In genomic region chr12:26938660-26939185, GRCh38 we compare ENCODE assay signal across 8 cellular contexts. TPM values are rescaled to one million over a fixed set of nuclear protein-coding genes. Genes with fewer than 3 reads are reported as not detected.
A peak's percentile ranks its signal among the peaks of the same experiment; 100 is the strongest.
DNase-seq lines count a peak whose midpoint lies in the region; ATAC-seq, FAIRE-seq and TF ChIP-seq lines count a peak whose summit lies in the region.

No MANE protein-coding gene starts in this region.

- ATAC-seq in HG03045 (IDR thresholded peaks at IDR 0.05; ENCODE audit: unreplicated experiment) (peak; percentile 21), Panc1 (peak; percentile 47)

- peak overlapping the region; percentile 42 for H3K4me2 ChIP-seq in mesendoderm (ENCODE audit: low read length)

- peak overlapping the region; percentile 98 for H3K27ac ChIP-seq in Panc1 (ENCODE audit: low read length)
- H3K27ac ChIP-seq in colonic mucosa: peak overlapping the region; percentile 96
- peak overlapping the region; percentile 53 for H3K27ac ChIP-seq in mesendoderm (ENCODE audit: low read depth, low read length)

- H3K4ac ChIP-seq in mesendoderm (ENCODE audit: low read depth, low read length): peak overlapping the region; percentile 5

- no peak overlapping the region for H2BK5ac ChIP-seq in mesendoderm (ENCODE audit: low read length)

- in situ Hi-C loops in Panc1 (cut with HindIII; ENCODE audit: low pct_unique_long_range_greater_than_20kb, low sequenced_read_pairs): no loop called here

- no peak overlapping the region for H4K5ac ChIP-seq in mesendoderm (ENCODE audit: low read length)

- TF ChIP-seq CTCF in Panc1 (IDR thresholded peaks at IDR 0.05) (no peak), colonic mucosa (IDR thresholded peaks at IDR 0.05) (no peak)

- no TSS peak for BruUV-seq in Panc1 (replicated peaks; lab: Mats Ljungman, UMichigan)

- H3K56ac ChIP-seq in mesendoderm (ENCODE audit: low read length): peak overlapping the region; percentile 78

- H3K9me3 ChIP-seq in Panc1 (ENCODE audit: control insufficient read depth, insufficient read depth, low read depth, low read length) (no peaks in the 10 kb centered on the region), colonic mucosa (no peaks in the 10 kb centered on the region)

- H3K79me1 ChIP-seq in mesendoderm (ENCODE audit: low read length): peaks cover 3% of the 10 kb centered on the region

- CTCF ChIA-PET in Panc1 (lab: Charles Lee): interaction anchor here (0.6 kb wide), 1 partner anchor 76 kb away, joined by 3 read pairs; no protein-coding TSS in a partner anchor

- H3K4me1 ChIP-seq in Panc1 (ENCODE audit: control insufficient read depth, insufficient read depth, low read length) (peaks cover 40% of the 10 kb centered on the region), colonic mucosa (no peaks in the 10 kb centered on the region), mesendoderm (ENCODE audit: control insufficient read depth, low read depth, low read length) (no peaks in the 10 kb centered on the region)

- DNase-seq in stimulated activated CD4-positive, alpha-beta T cell treated with anti-CD3 and anti-CD28 coated beads, Interleukin-2, amount 100 ng/mL, for 48 hours: peak; percentile 10 to 21
- no peak for DNase-seq in stimulated activated CD4-positive, alpha-beta T cell treated with anti-CD3 and anti-CD28 coated beads, Interleukin-4, amount 100 ng/mL, for 1 hour
- DNase-seq in Panc1 (ENCODE audit: low read depth, low spot score) (no peak), colonic mucosa (peak; percentile 45), mesendoderm (peak; percentile 55), urothelium cell line (ENCODE audit: low spot score) (peak; percentile 30), SIG-M5 treated with dmso at 0.1 percent for 504 hours (lab: John Stamatoyannopoulos, UW; ENCODE audit: unreplicated experiment) (no peak)

- H3K27me3 ChIP-seq in Panc1 (ENCODE audit: control insufficient read depth, insufficient read depth, low read length): no peaks in the 10 kb centered on the region
- H3K27me3 ChIP-seq in colonic mucosa: no peaks in the 10 kb centered on the region
- H3K27me3 ChIP-seq in mesendoderm (ENCODE audit: insufficient read depth, low read length, poor library complexity): no peaks in the 10 kb centered on the region

- FAIRE-seq in urothelium cell line (lab: Jason Lieb, UNC): no peak

- no peak overlapping the region for H2BK120ac ChIP-seq in mesendoderm (ENCODE audit: low read depth, low read length)

- H3K18ac ChIP-seq in mesendoderm (ENCODE audit: low read length): peak overlapping the region; percentile 42

- peak overlapping the region; percentile 98 for H3K4me3 ChIP-seq in Panc1 (ENCODE audit: low read depth in 2 of 2, low read length in 2 of 2)
- peak overlapping the region; percentile 87 for H3K4me3 ChIP-seq in colonic mucosa
- H3K4me3 ChIP-seq in mesendoderm (ENCODE audit: low read length): peak overlapping the region; percentile 60

- no peak overlapping the region for H4K8ac ChIP-seq in mesendoderm (ENCODE audit: low read depth, low read length)

- H3K36me3 ChIP-seq in Panc1 (ENCODE audit: control insufficient read depth, insufficient read depth, low read length) (peaks cover 4% of the 10 kb centered on the region; the same call in 1 of the 2 replicates), colonic mucosa (no peaks in the 10 kb centered on the region), mesendoderm (ENCODE audit: control insufficient read depth, insufficient read depth, low read length) (no peaks in the 10 kb centered on the region)

- H3K9ac ChIP-seq in colonic mucosa (ENCODE audit: low read depth in 2 of 2, low read length in 2 of 2): peak overlapping the region; percentile 95 to 98
- H3K9ac ChIP-seq in mesendoderm (ENCODE audit: low read length): peak overlapping the region; percentile 80

- POLR2A ChIA-PET in Panc1 (lab: Charles Lee): no interaction called here

- no peak overlapping the region for H2AK5ac ChIP-seq in mesendoderm (ENCODE audit: low read length)

- WGBS in mesendoderm (ENCODE audit: extremely low coverage, insufficient coverage, low lambda C conversion rate): no CpG with 5 or more reads among the region's 32 CpGs

- intact Hi-C loops in Panc1 (cut with micrococcal nuclease; ENCODE audit: unreplicated experiment) (loop anchor here (5.0 kb wide), 1 partner anchor 74 kb away; the partner anchor contains the start of gene TM7SF3), colonic mucosa (cut with DNase I) (no loop called here)

- no peak overlapping the region for H3K23ac ChIP-seq in mesendoderm (ENCODE audit: low read length)

- no peak overlapping the region for H2BK15ac ChIP-seq in mesendoderm (replicated peaks; ENCODE audit: low read depth)

- peaks cover 19% of the 10 kb centered on the region for H3K79me2 ChIP-seq in mesendoderm (ENCODE audit: control insufficient read depth, insufficient read depth, low read length)

RNA-seq across cellular contexts. Expression of gene FGFR1OP2, which starts 0.5 kb away (rescaled TPM):
- total RNA-seq in Panc1 (2021; ENCODE audit: unreplicated experiment): 60.1 TPM
- polyA plus RNA-seq in Panc1 (2012; ENCODE audit: insufficient read length): 42.6 TPM
- total RNA-seq in colonic mucosa: 10 to 100 TPM; 26.4 to 31.1 TPM
- 26.2 TPM for polyA plus RNA-seq in mesendoderm (2013, experiment 1 of 2)
- polyA plus RNA-seq in mesendoderm (2013, experiment 2 of 2): 26.0 TPM

RNA-seq across cellular contexts. Expression of gene INTS13, which starts 0.9 kb away (rescaled TPM):
- total RNA-seq in Panc1 (2021; ENCODE audit: unreplicated experiment) (55.9 TPM), colonic mucosa (10 to 100 TPM; 15.8 to 17.9 TPM)
- 36.5 TPM for polyA plus RNA-seq in Panc1 (2012; ENCODE audit: insufficient read length)
- polyA plus RNA-seq in mesendoderm (2013, experiment 1 of 2): 38.1 TPM
- polyA plus RNA-seq in mesendoderm (2013, experiment 2 of 2): 46.5 TPM

Comparison
In these comparisons a context has a peak if more than half of its experiments do, and no peak if none do; other contexts are left out.
1. DNase-seq: peak in stimulated activated CD4-positive, alpha-beta T cell treated with anti-CD3 and anti-CD28 coated beads, Interleukin-2, amount 100 ng/mL, for 48 hours (2 of 2), colonic mucosa (single experiment), mesendoderm (single experiment) and urothelium cell line (single experiment); none in stimulated activated CD4-positive, alpha-beta T cell treated with anti-CD3 and anti-CD28 coated beads, Interleukin-4, amount 100 ng/mL, for 1 hour (single experiment), Panc1 (single experiment) and SIG-M5 treated with dmso at 0.1 percent for 504 hours (single experiment).
2. Peak in every context shown above with its lines, with median percentiles within 50 percentile points of each other: H3K27ac ChIP-seq and H3K4me3 ChIP-seq.